8 cellular contexts compared by ENCODE assay signal in genomic region chr11:797300-798092, GRCh38. TPM values are rescaled to one million over a fixed set of nuclear protein-coding genes. Genes with fewer than 3 reads are reported as not detected.
DNase-seq lines count a peak whose midpoint lies in the region; ATAC-seq, FAIRE-seq and TF ChIP-seq lines count a peak whose summit lies in the region.

No MANE protein-coding gene starts in this region.

- no peak for FAIRE-seq in H1 (lab: Jason Lieb, UNC)

- H3K4me2 ChIP-seq in H1 (ENCODE audit: insufficient read depth in 1 of 2, low read depth in 2 of 2, low read length in 2 of 2) = peak overlapping the region; percentile 84 to 92

- no peaks in the 10 kb centered on the region for H3K27me3 Mint-ChIP-seq in CD14-positive monocyte (ENCODE audit: low read depth in 3 of 3)
- no peaks in the 10 kb centered on the region for H3K27me3 Mint-ChIP-seq in mesothelial cell of epicardium (ENCODE audit: low read depth)

- H4K20me1 ChIP-seq in H1 (replicated peaks in 1 of 2; ENCODE audit: control insufficient read depth in 1 of 2, insufficient read depth in 2 of 2, low read length in 2 of 2) = peaks cover 0 to 14% of the 10 kb centered on the region in 2 experiments

- 0 out of 2 replicates have a peak, but pooled peaks cover 4% of the 10 kb centered on the region for H3K79me1 ChIP-seq in H1 (ENCODE audit: low read depth, low read length)

- H3K4me3 Mint-ChIP-seq in CD14-positive monocyte (peak overlapping the region; percentile 80 to 94), mesothelial cell of epicardium (peak overlapping the region; percentile 83)

- H3K14ac ChIP-seq in H1 (ENCODE audit: insufficient read length) = no peak overlapping the region

- CTCF ChIA-PET in H1 (lab: Charles Lee; ENCODE audit: partially characterized antibody) = interaction anchor here (0.9 to 3.4 kb wide), 7 partner anchors 10 to 238 kb away, joined by 3 to 14 read pairs (median 3); no protein-coding TSS in a partner anchor

- no peak overlapping the region for H2BK20ac ChIP-seq in H1 (ENCODE audit: low read length)

- TF ChIP-seq POLR2A in H1 (IDR thresholded peaks at IDR 0.05; ENCODE audit: control extremely low read depth in 1 of 2, low read depth in 2 of 2, low read length in 2 of 2) = peak in 1 of 2 experiments; percentile 39; a peak in 1 of 3 replicates

- no peak overlapping the region for H2AFZ ChIP-seq in H1 (ENCODE audit: low read length)

- H2BK15ac ChIP-seq in H1 (ENCODE audit: low read length) = no peak overlapping the region

- peak overlapping the region; percentile 95 for H3K18ac ChIP-seq in H1 (ENCODE audit: extremely low read depth, low read length)

- peak; percentile 51 for ATAC-seq in GM19452 (IDR thresholded peaks at IDR 0.05; ENCODE audit: unreplicated experiment)

- no peak overlapping the region for H2BK120ac ChIP-seq in H1 (replicated peaks; ENCODE audit: low read depth, low read length)

- no peak overlapping the region for H2AK5ac ChIP-seq in H1 (ENCODE audit: low read depth, low read length)

- peaks cover 7% of the 10 kb centered on the region for H3K23me2 ChIP-seq in H1 (ENCODE audit: low read depth, low read length)

- intact Hi-C loops in CD14-positive monocyte (cut with micrococcal nuclease) = loop anchor here (2.0 to 5.0 kb wide), 2 partner anchors 21 to 50 kb away; partner anchors contain the start of genes GATD1 (in 2 of the 2) and TALDO1 (in 1 of the 2)

- no peaks in the 10 kb centered on the region for H3K9me3 ChIP-seq in H1 (ENCODE audit: insufficient read depth in 2 of 2, low read depth in 1 of 2, low read length in 1 of 2)

- peaks cover 10 to 28% of the 10 kb centered on the region in 2 donors for H3K36me3 Mint-ChIP-seq in CD14-positive monocyte
- H3K36me3 Mint-ChIP-seq in mesothelial cell of epicardium = no peaks in the 10 kb centered on the region

- peak overlapping the region; percentile 78 for H3K27ac ChIP-seq in HL-60 (replicated peaks)
- no peak overlapping the region for H3K27ac ChIP-seq in H1 (ENCODE audit: low read depth, low read length)

- 2% methylated on average over 25 of the region's 57 CpGs; no CpG with 5 or more reads in 1 of the 2 experiments for WGBS in H1 (ENCODE audit: extremely low coverage in 1 of 2, insufficient coverage in 1 of 2, insufficient read length in 1 of 2, insufficient replicate concordance in 2 of 2, low coverage in 1 of 2, low lambda C conversion rate in 2 of 2, missing lambda C conversion rate in 1 of 2), 2 experiments

- H3K9ac ChIP-seq in H1 (replicated peaks in 1 of 4; ENCODE audit: extremely low read depth in 1 of 4, low read depth in 3 of 4, low read length in 3 of 4) = peak overlapping the region; percentile 26 to 83 (median 74); a peak in 6 of 7 replicates

- H4K5ac ChIP-seq in H1 (ENCODE audit: insufficient read length, low read depth, low read length) = peak overlapping the region; percentile 62

- no peak for TF ChIP-seq RAD21 in H1 (IDR thresholded peaks at IDR 0.05 in 1 of 2, conservative IDR thresholded peaks at IDR 0.05 in 1 of 2; ENCODE audit: low read depth in 2 of 2, low read length in 2 of 2)

- H2BK12ac ChIP-seq in H1 (ENCODE audit: low read depth, low read length) = no peak overlapping the region; the same call in 1 of the 2 replicates

- no peak for TF ChIP-seq EP300 in H1 (IDR thresholded peaks at IDR 0.05; ENCODE audit: borderline replicate concordance in 1 of 2, low read depth in 2 of 2, low read length in 2 of 2)

- H3K56ac ChIP-seq in H1 (replicated peaks; ENCODE audit: insufficient read length, low read depth, low read length) = peak overlapping the region; percentile 10

- POLR2A ChIA-PET in H1 (lab: Charles Lee; ENCODE audit: partially characterized antibody) = interaction anchor here (1.0 to 53.0 kb wide), 9 partner anchors 8 to 243 kb away, joined by 3 to 1917 read pairs (median 4); partner anchors contain the start of genes CD151, CRACR2B, PIDD1 and PNPLA2

- peaks cover 0 to 3% (median 0%) of the 10 kb centered on the region in 7 donors for H3K9me3 Mint-ChIP-seq in CD14-positive monocyte
- H3K9me3 Mint-ChIP-seq in mesothelial cell of epicardium = no peaks in the 10 kb centered on the region

- H3K4me1 ChIP-seq in H1 (replicated peaks in 1 of 4; ENCODE audit: control insufficient read depth in 3 of 4, insufficient read depth in 4 of 4, low read length in 3 of 4) = peaks cover 4 to 20% (median 15%) of the 10 kb centered on the region in 4 experiments

- peaks cover 0 to 5% of the 10 kb centered on the region in 2 experiments; a peak in 1 of 4 replicates for H3K79me2 ChIP-seq in H1 (ENCODE audit: control insufficient read depth in 1 of 2, insufficient read depth in 2 of 2, low read length in 2 of 2)

- no peak overlapping the region for H3K23ac ChIP-seq in H1 (ENCODE audit: insufficient read length)

- H3K27ac Mint-ChIP-seq in CD14-positive monocyte (peak overlapping the region; percentile 42 to 91 (median 87)), mesothelial cell of epicardium (peak overlapping the region; percentile 94)

- peak overlapping the region; percentile 85 for H4K8ac ChIP-seq in H1 (ENCODE audit: extremely low read depth, insufficient read depth, low read length)

- H3K4me1 Mint-ChIP-seq in CD14-positive monocyte (peaks cover 18% of the 10 kb centered on the region), mesothelial cell of epicardium (peaks cover 11% of the 10 kb centered on the region)

- DNase-seq in CD14-positive monocyte (ENCODE audit: low spot score) = no peak
- DNase-seq in HL-60 (ENCODE audit: low read depth in 1 of 2, low spot score in 1 of 2) = peak; percentile 69 to 71
- DNase-seq in NOMO-1 (lab: John Stamatoyannopoulos, UW; ENCODE audit: unreplicated experiment in 2 of 2) = peak; percentile 71 to 76
- DNase-seq in activated CD8-positive, alpha-beta memory T cell treated with anti-CD3 and anti-CD28 coated beads for 48 hours (ENCODE audit: low read depth in 2 of 3, low spot score in 2 of 3) = peak in 2 of 3 experiments; percentile 68
- DNase-seq in H1 (ENCODE audit: low read depth in 1 of 2, low spot score in 2 of 2) = peak in 1 of 2 experiments; percentile 80
- peak; percentile 70 to 82 for DNase-seq in mesothelial cell of epicardium (ENCODE audit: low spot score in 2 of 2, unreplicated experiment in 2 of 2)
- DNase-seq in stimulated activated CD8-positive, alpha-beta memory T cell treated with anti-CD3 and anti-CD28 coated beads, Interleukin-15, amount 100 ng/mL, for 48 hours (ENCODE audit: low read depth in 2 of 2) = peak; percentile 76 to 79

- peak overlapping the region; percentile 85 for H3K4ac ChIP-seq in H1 (replicated peaks; ENCODE audit: insufficient read length, low read depth, low read length)

- H3K36me3 ChIP-seq in H1 (ENCODE audit: control insufficient read depth in 2 of 4, insufficient read depth in 4 of 4, low read length in 3 of 4) = peaks cover under 1 to 30% (median 3%) of the 10 kb centered on the region in 4 experiments; a peak in 4 of 8 replicates

- no peaks in the 10 kb centered on the region for H3K27me3 ChIP-seq in HL-60 (ENCODE audit: insufficient read depth, poor library complexity, severe bottlenecking)
- H3K27me3 ChIP-seq in H1 (replicated peaks in 1 of 4; ENCODE audit: control insufficient read depth in 3 of 4, extremely low read depth in 1 of 4, insufficient read depth in 3 of 4, low read length in 3 of 4) = no peaks in the 10 kb centered on the region

- TF ChIP-seq CTCF in CD14-positive monocyte (IDR thresholded peaks at IDR 0.05) = no peak
- no peak for TF ChIP-seq CTCF in HL-60 (IDR thresholded peaks at IDR 0.05; ENCODE audit: insufficient read depth, low read length)
- TF ChIP-seq CTCF in H1 (IDR thresholded peaks at IDR 0.05; ENCODE audit: control extremely low read depth in 1 of 3, insufficient read depth in 1 of 3, low read depth in 1 of 3, low read length in 3 of 3) = no peak
- no peak for TF ChIP-seq CTCF in mesothelial cell of epicardium (IDR thresholded peaks at IDR 0.05; ENCODE audit: unreplicated experiment)

- peak overlapping the region; percentile 91; the same call in 1 of the 2 replicates for H2BK5ac ChIP-seq in H1 (ENCODE audit: low read depth, low read length)

- H3K4me3 ChIP-seq in HL-60 (replicated peaks; ENCODE audit: insufficient read depth, low read length) (peak overlapping the region; percentile 69), H1 (ENCODE audit: extremely low read depth in 1 of 4, insufficient read depth in 2 of 4, low read depth in 3 of 4, low read length in 4 of 4) (peak overlapping the region; percentile 65 to 85 (median 81))

- H4K91ac ChIP-seq in H1 (replicated peaks; ENCODE audit: insufficient read length, low read length) = peak overlapping the region; percentile 99

RNA-seq across cellular contexts. Expression of gene SLC25A22, which starts 0.6 kb away (rescaled TPM):
- 1 to 10 TPM; 4.4 to 5.6 TPM for polyA plus RNA-seq in CD14-positive monocyte
- total RNA-seq in H1 (2021; fragmentation: NEBNext Ultra II Directional; extraction: Animal tissue kit (Norgen Biotek cat#: 25700)) = 48.0 and 54.3 TPM in 2 replicates
- polyA plus RNA-seq in H1 (2011; rRNA removed) = 31.5 and 52.0 TPM in 2 replicates
- polyA plus RNA-seq in H1 (2011; cell fraction: cytosol; rRNA removed) = 22.1 TPM
- polyA plus RNA-seq in H1 (2011; cell fraction: nucleus; rRNA removed) = 98.2 TPM
- polyA plus RNA-seq in H1 (2012, experiment 1 of 2) = 21.5 to 44.0 TPM (median 35.8 TPM) in 4 replicates
- 29.6 TPM for polyA plus RNA-seq in H1 (2012, experiment 2 of 2)
- polyA plus RNA-seq in H1 (2013, experiment 1 of 2) = 24.3 TPM
- 24.4 TPM for polyA plus RNA-seq in H1 (2013, experiment 2 of 2)
- 18.7 and 26.7 TPM in 2 replicates for polyA minus RNA-seq in H1 (2011; rRNA and poly(A)+ RNA removed)
- 21.4 TPM for polyA minus RNA-seq in H1 (2011; cell fraction: cytosol; rRNA and poly(A)+ RNA removed)
- polyA minus RNA-seq in H1 (2011; cell fraction: nucleus; rRNA and poly(A)+ RNA removed) = 27.1 TPM
- 34.3 to 37.2 TPM (median 35.7 TPM) in 3 replicates for total RNA-seq in mesothelial cell of epicardium

RNA-seq across cellular contexts. Expression of gene PIDD1, which starts 7.5 kb away (rescaled TPM):
- polyA plus RNA-seq in CD14-positive monocyte (1 to 10 TPM; 1.6 to 2.6 TPM), H1 (2011; rRNA removed) (26.1 and 51.4 TPM in 2 replicates)
- 18.9 and 24.9 TPM in 2 replicates for total RNA-seq in H1 (2021; fragmentation: NEBNext Ultra II Directional; extraction: Animal tissue kit (Norgen Biotek cat#: 25700))
- polyA plus RNA-seq in H1 (2011; cell fraction: cytosol; rRNA removed) = 30.7 TPM
- polyA plus RNA-seq in H1 (2011; cell fraction: nucleus; rRNA removed) = 219 TPM
- 12.3 to 30.0 TPM (median 25.6 TPM) in 4 replicates for polyA plus RNA-seq in H1 (2012, experiment 1 of 2)
- 17.5 TPM for polyA plus RNA-seq in H1 (2012, experiment 2 of 2)
- polyA plus RNA-seq in H1 (2013, experiment 1 of 2) = 20.9 TPM
- polyA plus RNA-seq in H1 (2013, experiment 2 of 2) = 18.5 TPM
- polyA minus RNA-seq in H1 (2011; rRNA and poly(A)+ RNA removed) = 5.4 and 5.8 TPM in 2 replicates
- 13.4 TPM for polyA minus RNA-seq in H1 (2011; cell fraction: cytosol; rRNA and poly(A)+ RNA removed)
- polyA minus RNA-seq in H1 (2011; cell fraction: nucleus; rRNA and poly(A)+ RNA removed) = 47.6 TPM
- 40.1 to 43.7 TPM (median 43.1 TPM) in 3 replicates for total RNA-seq in mesothelial cell of epicardium

RNA-seq across cellular contexts. Expression of gene CEND1, which starts 7.6 kb away (rescaled TPM):
- not detected for polyA plus RNA-seq in CD14-positive monocyte
- total RNA-seq in H1 (2021; fragmentation: NEBNext Ultra II Directional; extraction: Animal tissue kit (Norgen Biotek cat#: 25700)) = 5.0 and 5.7 TPM in 2 replicates
- 0.82 and 1.3 TPM in 2 replicates for polyA plus RNA-seq in H1 (2011; rRNA removed)
- 0.87 TPM for polyA plus RNA-seq in H1 (2011; cell fraction: cytosol; rRNA removed)
- 1.7 TPM for polyA plus RNA-seq in H1 (2011; cell fraction: nucleus; rRNA removed)
- polyA plus RNA-seq in H1 (2012, experiment 1 of 2) = 2.2 to 3.9 TPM (median 2.9 TPM) in 4 replicates
- 1.8 TPM for polyA plus RNA-seq in H1 (2012, experiment 2 of 2)
- 1.3 TPM for polyA plus RNA-seq in H1 (2013, experiment 1 of 2)
- polyA plus RNA-seq in H1 (2013, experiment 2 of 2) = 1.7 TPM
- polyA minus RNA-seq in H1 (2011; rRNA and poly(A)+ RNA removed) = not detected in 2 replicates
- 1.6 TPM for polyA minus RNA-seq in H1 (2011; cell fraction: cytosol; rRNA and poly(A)+ RNA removed)
- 0.60 TPM for polyA minus RNA-seq in H1 (2011; cell fraction: nucleus; rRNA and poly(A)+ RNA removed)
- not detected in 3 replicates for total RNA-seq in mesothelial cell of epicardium

RNA-seq across cellular contexts. Expression of gene RPLP2, which starts 12.3 kb away (rescaled TPM):
- polyA plus RNA-seq in CD14-positive monocyte = 100 to 1,000 TPM; 879 to 990 TPM
- 2,084 and 2,106 TPM in 2 replicates for total RNA-seq in H1 (2021; fragmentation: NEBNext Ultra II Directional; extraction: Animal tissue kit (Norgen Biotek cat#: 25700))
- 1,789 and 2,639 TPM in 2 replicates for polyA plus RNA-seq in H1 (2011; rRNA removed)
- polyA plus RNA-seq in H1 (2011; cell fraction: cytosol; rRNA removed) = 1,146 TPM
- polyA plus RNA-seq in H1 (2011; cell fraction: nucleus; rRNA removed) = 1,249 TPM
- 1,130 to 2,648 TPM (median 2,424 TPM) in 4 replicates for polyA plus RNA-seq in H1 (2012, experiment 1 of 2)
- polyA plus RNA-seq in H1 (2012, experiment 2 of 2) = 2,408 TPM
- 5,318 TPM for polyA plus RNA-seq in H1 (2013, experiment 1 of 2)
- 5,353 TPM for polyA plus RNA-seq in H1 (2013, experiment 2 of 2)
- 261 and 360 TPM in 2 replicates for polyA minus RNA-seq in H1 (2011; rRNA and poly(A)+ RNA removed)
- 688 TPM for polyA minus RNA-seq in H1 (2011; cell fraction: cytosol; rRNA and poly(A)+ RNA removed)
- 328 TPM for polyA minus RNA-seq in H1 (2011; cell fraction: nucleus; rRNA and poly(A)+ RNA removed)
- 1,651 to 1,738 TPM (median 1,657 TPM) in 3 replicates for total RNA-seq in mesothelial cell of epicardium

RNA-seq across cellular contexts. Expression of gene GATD1, which starts 20.2 kb away (rescaled TPM):
- polyA plus RNA-seq in CD14-positive monocyte (1 to 10 TPM; 4.5 to 4.6 TPM), H1 (2011; rRNA removed) (54.8 and 101 TPM in 2 replicates)
- total RNA-seq in H1 (2021; fragmentation: NEBNext Ultra II Directional; extraction: Animal tissue kit (Norgen Biotek cat#: 25700)) = 47.5 and 54.9 TPM in 2 replicates
- polyA plus RNA-seq in H1 (2011; cell fraction: cytosol; rRNA removed) = 97.6 TPM
- 235 TPM for polyA plus RNA-seq in H1 (2011; cell fraction: nucleus; rRNA removed)
- polyA plus RNA-seq in H1 (2012, experiment 1 of 2) = 34.4 to 62.1 TPM (median 53.0 TPM) in 4 replicates
- polyA plus RNA-seq in H1 (2012, experiment 2 of 2) = 39.0 TPM
- polyA plus RNA-seq in H1 (2013, experiment 1 of 2) = 46.9 TPM
- 40.6 TPM for polyA plus RNA-seq in H1 (2013, experiment 2 of 2)
- 17.0 and 20.4 TPM in 2 replicates for polyA minus RNA-seq in H1 (2011; rRNA and poly(A)+ RNA removed)
- polyA minus RNA-seq in H1 (2011; cell fraction: cytosol; rRNA and poly(A)+ RNA removed) = 19.2 TPM
- polyA minus RNA-seq in H1 (2011; cell fraction: nucleus; rRNA and poly(A)+ RNA removed) = 49.0 TPM
- 81.1 to 91.2 TPM (median 83.9 TPM) in 3 replicates for total RNA-seq in mesothelial cell of epicardium
